ENCODE assay signal across 2 cellular contexts in the genomic region with DNA sequence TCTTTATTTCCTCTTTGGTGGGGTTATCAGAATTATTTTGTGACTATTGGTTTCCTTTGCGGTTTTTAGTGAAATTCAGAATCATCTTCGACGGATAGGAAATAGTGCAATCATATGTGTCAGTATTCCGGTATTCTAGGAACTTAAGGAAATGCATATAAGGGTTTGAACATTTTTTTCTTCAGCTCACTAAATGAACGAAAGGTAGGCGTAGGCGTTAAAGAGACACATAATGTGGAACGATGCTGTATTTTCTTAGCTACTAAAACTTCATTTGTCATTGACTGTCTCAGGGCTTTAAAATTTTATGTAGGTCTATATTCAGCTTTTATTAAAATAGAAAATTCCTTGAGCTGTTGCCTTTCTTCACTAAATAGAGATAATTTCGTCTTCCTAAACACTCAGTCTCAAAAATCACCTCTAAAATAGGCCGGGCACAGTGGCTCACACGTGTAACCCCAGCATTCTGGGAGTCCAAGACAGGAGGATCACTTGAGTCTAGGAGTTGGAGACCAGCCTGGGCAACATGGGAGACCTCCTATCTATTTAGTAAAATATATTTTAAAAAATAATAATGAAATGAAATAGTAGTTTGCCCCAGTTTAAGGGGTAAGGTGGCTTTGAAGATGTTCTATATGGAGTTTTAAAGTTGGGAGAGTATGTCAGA.
TF ChIP-seq lines count a peak whose summit lies in the region.

No MANE protein-coding gene starts in this region.

TF ChIP-seq in H1, 55 proteins besides CTCF, POLR2A, EP300 and RAD21 (continued from another document):
- TF ChIP-seq, protein P1, sequence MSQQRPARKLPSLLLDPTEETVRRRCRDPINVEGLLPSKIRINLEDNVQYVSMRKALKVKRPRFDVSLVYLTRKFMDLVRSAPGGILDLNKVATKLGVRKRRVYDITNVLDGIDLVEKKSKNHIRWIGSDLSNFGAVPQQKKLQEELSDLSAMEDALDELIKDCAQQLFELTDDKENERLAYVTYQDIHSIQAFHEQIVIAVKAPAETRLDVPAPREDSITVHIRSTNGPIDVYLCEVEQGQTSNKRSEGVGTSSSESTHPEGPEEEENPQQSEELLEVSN (IDR thresholded peaks at IDR 0.05), result no peak
- TF ChIP-seq RFX5 (IDR thresholded peaks at IDR 0.05; ENCODE audit: borderline replicate concordance, low read depth, low read length) (no peak), RXRA (IDR thresholded peaks at IDR 0.05; ENCODE audit: insufficient read depth, low read depth, low read length) (no peak)

TF ChIP-seq in SK-N-SH treated with all-trans-retinoic acid at 6 μM for 48 hours, 23 proteins besides CTCF, POLR2A, EP300 and RAD21 (continued from another document):
- TF ChIP-seq ZNF565 (CRISPR knock-in tag; conservative IDR thresholded peaks at IDR 0.05; ENCODE audit: low read depth) (no peak), BACH2 (CRISPR knock-in tag; IDR thresholded peaks at IDR 0.05; ENCODE audit: borderline replicate concordance) (no peak), TCF4 (CRISPR knock-in tag; IDR thresholded peaks at IDR 0.05; ENCODE audit: borderline replicate concordance) (no peak), RARB (CRISPR knock-in tag; IDR thresholded peaks at IDR 0.05) (no peak), ESRRG (CRISPR knock-in tag; IDR thresholded peaks at IDR 0.05) (no peak), GLIS3 (CRISPR knock-in tag; IDR thresholded peaks at IDR 0.05) (no peak), OSR1 (CRISPR knock-in tag; IDR thresholded peaks at IDR 0.05) (no peak), ZNF70 (CRISPR knock-in tag; IDR thresholded peaks at IDR 0.05) (no peak), ZFP30 (CRISPR knock-in tag; IDR thresholded peaks at IDR 0.05) (no peak), TOX (CRISPR knock-in tag; IDR thresholded peaks at IDR 0.05; ENCODE audit: borderline replicate concordance) (no peak), ZFP3 (CRISPR knock-in tag; IDR thresholded peaks at IDR 0.05) (no peak), SNAI2 (CRISPR knock-in tag; IDR thresholded peaks at IDR 0.05) (no peak)
- TF ChIP-seq, protein P2, sequence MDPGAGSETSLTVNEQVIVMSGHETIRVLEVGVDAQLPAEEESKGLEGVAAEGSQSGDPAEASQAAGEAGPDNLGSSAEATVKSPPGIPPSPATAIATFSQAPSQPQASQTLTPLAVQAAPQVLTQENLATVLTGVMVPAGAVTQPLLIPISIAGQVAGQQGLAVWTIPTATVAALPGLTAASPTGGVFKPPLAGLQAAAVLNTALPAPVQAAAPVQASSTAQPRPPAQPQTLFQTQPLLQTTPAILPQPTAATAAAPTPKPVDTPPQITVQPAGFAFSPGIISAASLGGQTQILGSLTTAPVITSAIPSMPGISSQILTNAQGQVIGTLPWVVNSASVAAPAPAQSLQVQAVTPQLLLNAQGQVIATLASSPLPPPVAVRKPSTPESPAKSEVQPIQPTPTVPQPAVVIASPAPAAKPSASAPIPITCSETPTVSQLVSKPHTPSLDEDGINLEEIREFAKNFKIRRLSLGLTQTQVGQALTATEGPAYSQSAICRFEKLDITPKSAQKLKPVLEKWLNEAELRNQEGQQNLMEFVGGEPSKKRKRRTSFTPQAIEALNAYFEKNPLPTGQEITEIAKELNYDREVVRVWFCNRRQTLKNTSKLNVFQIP (CRISPR knock-in tag; IDR thresholded peaks at IDR 0.05; ENCODE audit: borderline replicate concordance, low read depth), result no peak
- TF ChIP-seq, protein P3, sequence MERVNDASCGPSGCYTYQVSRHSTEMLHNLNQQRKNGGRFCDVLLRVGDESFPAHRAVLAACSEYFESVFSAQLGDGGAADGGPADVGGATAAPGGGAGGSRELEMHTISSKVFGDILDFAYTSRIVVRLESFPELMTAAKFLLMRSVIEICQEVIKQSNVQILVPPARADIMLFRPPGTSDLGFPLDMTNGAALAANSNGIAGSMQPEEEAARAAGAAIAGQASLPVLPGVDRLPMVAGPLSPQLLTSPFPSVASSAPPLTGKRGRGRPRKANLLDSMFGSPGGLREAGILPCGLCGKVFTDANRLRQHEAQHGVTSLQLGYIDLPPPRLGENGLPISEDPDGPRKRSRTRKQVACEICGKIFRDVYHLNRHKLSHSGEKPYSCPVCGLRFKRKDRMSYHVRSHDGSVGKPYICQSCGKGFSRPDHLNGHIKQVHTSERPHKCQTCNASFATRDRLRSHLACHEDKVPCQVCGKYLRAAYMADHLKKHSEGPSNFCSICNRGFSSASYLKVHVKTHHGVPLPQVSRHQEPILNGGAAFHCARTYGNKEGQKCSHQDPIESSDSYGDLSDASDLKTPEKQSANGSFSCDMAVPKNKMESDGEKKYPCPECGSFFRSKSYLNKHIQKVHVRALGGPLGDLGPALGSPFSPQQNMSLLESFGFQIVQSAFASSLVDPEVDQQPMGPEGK (CRISPR knock-in tag; IDR thresholded peaks at IDR 0.05; ENCODE audit: borderline replicate concordance), result no peak
- TF ChIP-seq, protein P4, sequence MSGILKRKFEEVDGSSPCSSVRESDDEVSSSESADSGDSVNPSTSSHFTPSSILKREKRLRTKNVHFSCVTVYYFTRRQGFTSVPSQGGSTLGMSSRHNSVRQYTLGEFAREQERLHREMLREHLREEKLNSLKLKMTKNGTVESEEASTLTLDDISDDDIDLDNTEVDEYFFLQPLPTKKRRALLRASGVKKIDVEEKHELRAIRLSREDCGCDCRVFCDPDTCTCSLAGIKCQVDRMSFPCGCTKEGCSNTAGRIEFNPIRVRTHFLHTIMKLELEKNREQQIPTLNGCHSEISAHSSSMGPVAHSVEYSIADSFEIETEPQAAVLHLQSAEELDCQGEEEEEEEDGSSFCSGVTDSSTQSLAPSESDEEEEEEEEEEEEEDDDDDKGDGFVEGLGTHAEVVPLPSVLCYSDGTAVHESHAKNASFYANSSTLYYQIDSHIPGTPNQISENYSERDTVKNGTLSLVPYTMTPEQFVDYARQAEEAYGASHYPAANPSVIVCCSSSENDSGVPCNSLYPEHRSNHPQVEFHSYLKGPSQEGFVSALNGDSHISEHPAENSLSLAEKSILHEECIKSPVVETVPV (CRISPR knock-in tag; IDR thresholded peaks at IDR 0.05), result no peak
- TF ChIP-seq, protein P5, sequence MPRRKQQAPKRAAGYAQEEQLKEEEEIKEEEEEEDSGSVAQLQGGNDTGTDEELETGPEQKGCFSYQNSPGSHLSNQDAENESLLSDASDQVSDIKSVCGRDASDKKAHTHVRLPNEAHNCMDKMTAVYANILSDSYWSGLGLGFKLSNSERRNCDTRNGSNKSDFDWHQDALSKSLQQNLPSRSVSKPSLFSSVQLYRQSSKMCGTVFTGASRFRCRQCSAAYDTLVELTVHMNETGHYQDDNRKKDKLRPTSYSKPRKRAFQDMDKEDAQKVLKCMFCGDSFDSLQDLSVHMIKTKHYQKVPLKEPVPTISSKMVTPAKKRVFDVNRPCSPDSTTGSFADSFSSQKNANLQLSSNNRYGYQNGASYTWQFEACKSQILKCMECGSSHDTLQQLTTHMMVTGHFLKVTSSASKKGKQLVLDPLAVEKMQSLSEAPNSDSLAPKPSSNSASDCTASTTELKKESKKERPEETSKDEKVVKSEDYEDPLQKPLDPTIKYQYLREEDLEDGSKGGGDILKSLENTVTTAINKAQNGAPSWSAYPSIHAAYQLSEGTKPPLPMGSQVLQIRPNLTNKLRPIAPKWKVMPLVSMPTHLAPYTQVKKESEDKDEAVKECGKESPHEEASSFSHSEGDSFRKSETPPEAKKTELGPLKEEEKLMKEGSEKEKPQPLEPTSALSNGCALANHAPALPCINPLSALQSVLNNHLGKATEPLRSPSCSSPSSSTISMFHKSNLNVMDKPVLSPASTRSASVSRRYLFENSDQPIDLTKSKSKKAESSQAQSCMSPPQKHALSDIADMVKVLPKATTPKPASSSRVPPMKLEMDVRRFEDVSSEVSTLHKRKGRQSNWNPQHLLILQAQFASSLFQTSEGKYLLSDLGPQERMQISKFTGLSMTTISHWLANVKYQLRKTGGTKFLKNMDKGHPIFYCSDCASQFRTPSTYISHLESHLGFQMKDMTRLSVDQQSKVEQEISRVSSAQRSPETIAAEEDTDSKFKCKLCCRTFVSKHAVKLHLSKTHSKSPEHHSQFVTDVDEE (CRISPR knock-in tag; IDR thresholded peaks at IDR 0.05), result no peak
